Comparison of ENCODE assay signal across 16 cellular contexts in genomic region chr1:3553940-3554223, GRCh38.
"Had no signal": no experiment of that assay in that cellular context is flagged by ENCODE, and none has a peak within 500 bp of the region (broad histone marks: within the 10 kb centered on the region; RNA-seq: fewer than 3 reads in every experiment).

No MANE protein-coding gene starts in this region.

- H3K4me3 ChIP-seq: heart left ventricle, mucosa of descending colon, right atrium auricular region, upper lobe of left lung had no signal

- ATAC-seq: heart left ventricle; mucosa of descending colon; naive thymus-derived CD8-positive, alpha-beta T cell had no signal

- DNase-seq: cerebellar nuclear complex; dermis blood vessel endothelial cell; foreskin melanocyte; heart left ventricle; hypothalamus; kidney glomerular epithelial cell; mucosa of descending colon; naive thymus-derived CD8-positive, alpha-beta T cell; posterior cingulate gyrus; small intestine; stimulated activated CD4-positive, alpha-beta T cell treated with anti-CD3 and anti-CD28 coated beads, Interleukin-2, amount 100 ng/mL, for 48 hours; stimulated activated naive CD4-positive, alpha-beta T cell treated with Interleukin-2 at 50 U/mL for 16 hours had no signal

- H3K27ac Mint-ChIP-seq: naive thymus-derived CD8-positive, alpha-beta T cell had no signal

- H3K27me3 ChIP-seq: right atrium auricular region, upper lobe of left lung had no signal

- H3K4me3 Mint-ChIP-seq: naive thymus-derived CD8-positive, alpha-beta T cell had no signal

- H3K9me3 ChIP-seq: mucosa of descending colon, right atrium auricular region, upper lobe of left lung had no signal

- H3K36me3 Mint-ChIP-seq: naive thymus-derived CD8-positive, alpha-beta T cell had no signal

- H3K27ac ChIP-seq: heart left ventricle, right atrium auricular region, upper lobe of left lung had no signal

- H3K36me3 ChIP-seq: heart left ventricle, right atrium auricular region, upper lobe of left lung had no signal

- H3K27me3 Mint-ChIP-seq: naive thymus-derived CD8-positive, alpha-beta T cell had no signal

- FAIRE-seq: colon, islet of Langerhans, small intestine had no signal
